Comparison of ENCODE assay signal across 21 cellular contexts in the genomic region with DNA sequence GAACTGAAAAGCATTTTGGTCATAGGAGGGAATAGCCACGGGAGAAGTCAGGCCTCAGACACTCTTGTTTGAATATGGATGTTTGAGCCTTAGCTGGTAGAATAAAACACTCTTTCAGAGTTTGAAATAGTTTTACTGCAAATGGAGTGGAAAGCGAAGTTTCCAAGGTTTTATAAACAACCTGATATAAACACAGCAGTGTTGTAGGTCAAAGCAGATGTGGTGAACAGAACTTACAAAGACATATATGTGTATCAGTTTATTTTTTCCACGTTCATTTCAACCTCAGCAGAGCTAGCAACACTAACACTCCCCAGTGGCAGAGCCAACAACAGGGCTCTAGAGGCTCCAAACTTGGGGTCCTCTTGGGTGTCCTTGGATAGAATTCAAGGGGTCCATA.
DNase-seq lines count a peak whose midpoint lies in the region; ATAC-seq, FAIRE-seq and TF ChIP-seq lines count a peak whose summit lies in the region.
"Had no signal": no experiment of that assay in that cellular context is flagged by ENCODE, and none has a peak within 500 bp of the region (broad histone marks: within the 10 kb centered on the region; RNA-seq: fewer than 3 reads in every experiment).

No MANE protein-coding gene starts in this region.

- no peak overlapping the region for H3K9ac ChIP-seq in kidney (ENCODE audit: low read length in 2 of 2)
- H3K9ac ChIP-seq: parathyroid adenoma had no signal

- H3K9me3 ChIP-seq in AG04450 (ENCODE audit: control insufficient read depth, insufficient read depth, low read length) (no peaks in the 10 kb centered on the region), kidney (ENCODE audit: control insufficient read depth in 1 of 2, low read length in 2 of 2) (no peaks in the 10 kb centered on the region)

- no peak for DNase-seq in AG04450 (ENCODE audit: low read depth, low spot score)
- peak; percentile 32 for DNase-seq in choroid plexus epithelial cell (ENCODE audit: low read depth)
- no peak for DNase-seq in kidney
- no peak for DNase-seq in progenitor cell of endocrine pancreas (ENCODE audit: low spot score, unreplicated experiment)
- DNase-seq in SHP77 (lab: John Stamatoyannopoulos, UW): no peak
- DNase-seq in activated CD8-positive, alpha-beta memory T cell treated with anti-CD3 and anti-CD28 coated beads, Interleukin-2, amount 50 U/mL, for 4 hours: no peak
- DNase-seq: activated B cell treated with CpG ODN at 0.5 μM for 24 hours; activated CD8-positive, alpha-beta memory T cell treated with anti-CD3 and anti-CD28 coated beads for 24 hours; cortex of kidney; DMS53; GOT3; immature natural killer cell; NCI-H2107; NCI-H524 treated with DMSO at 0.1 percent for 48 hours; SHP77 treated with DMSO at 0.1 percent for 48 hours; T-helper 17 cell had no signal

- peak overlapping the region; percentile 58 for H3K27ac ChIP-seq in AG04450 (ENCODE audit: low read depth, low read length)
- H3K27ac ChIP-seq in kidney (ENCODE audit: low read depth in 2 of 2, low read length in 2 of 2): peak overlapping the region; percentile 12 to 75

- POLR2A ChIA-PET in AG04450 (lab: Yijun Ruan, JAX): interaction anchor here (1.3 to 2.7 kb wide), 4 partner anchors 24 to 90 kb away, joined by 3 to 14 read pairs (median 6); a partner anchor contains a TSS

- no peak for ATAC-seq in activated CD4-positive, CD25-positive, alpha-beta regulatory T cell treated with anti-CD3 and anti-CD28 coated beads, Interleukin-2, amount 50 U/mL, for 24 hours
- no peak for ATAC-seq in GM21360 (IDR thresholded peaks at IDR 0.05; ENCODE audit: unreplicated experiment)
- ATAC-seq: K562, T-helper 17 cell had no signal

- peaks cover 13 to 14% of the 10 kb centered on the region in 2 donors for H3K36me3 ChIP-seq in kidney (ENCODE audit: control insufficient read depth in 1 of 2, insufficient read depth in 2 of 2, low read length in 2 of 2)

- H3K27me3 Mint-ChIP-seq in progenitor cell of endocrine pancreas: no peaks in the 10 kb centered on the region
- H3K27me3 Mint-ChIP-seq: activated B cell treated with CpG ODN at 0.5 μM for 24 hours had no signal

- no peak for TF ChIP-seq CTCF in AG04450 (IDR thresholded peaks at IDR 0.05; ENCODE audit: low read depth, low read length)
- TF ChIP-seq CTCF in choroid plexus epithelial cell (conservative IDR thresholded peaks at IDR 0.05; ENCODE audit: low read depth, low read length): no peak
- TF ChIP-seq CTCF in kidney (IDR thresholded peaks at IDR 0.05; ENCODE audit: borderline replicate concordance, extremely low read depth, insufficient read depth): no peak
- TF ChIP-seq CTCF in progenitor cell of endocrine pancreas (IDR thresholded peaks at IDR 0.05; ENCODE audit: unreplicated experiment): no peak

- no peak for FAIRE-seq in kidney (lab: Jason Lieb, UNC)
- FAIRE-seq: K562 had no signal

- H3K36me3 Mint-ChIP-seq in progenitor cell of endocrine pancreas (ENCODE audit: insufficient read depth): peaks cover 16% of the 10 kb centered on the region
- H3K36me3 Mint-ChIP-seq: immature natural killer cell had no signal

- H3K4me1 Mint-ChIP-seq in progenitor cell of endocrine pancreas (ENCODE audit: low read depth): peaks cover 10% of the 10 kb centered on the region
- H3K4me1 Mint-ChIP-seq: activated B cell treated with CpG ODN at 0.5 μM for 24 hours, CD14-positive monocyte, immature natural killer cell, T-helper 17 cell had no signal

- H3K9me3 Mint-ChIP-seq in progenitor cell of endocrine pancreas (ENCODE audit: low read depth): no peaks in the 10 kb centered on the region
- H3K9me3 Mint-ChIP-seq: activated B cell treated with CpG ODN at 0.5 μM for 24 hours, CD14-positive monocyte had no signal

- H3K27ac Mint-ChIP-seq in progenitor cell of endocrine pancreas: peak overlapping the region; percentile 31
- H3K27ac Mint-ChIP-seq: activated B cell treated with CpG ODN at 0.5 μM for 24 hours, immature natural killer cell, T-helper 17 cell had no signal

- CTCF ChIA-PET in AG04450 (lab: Charles Lee): interaction anchor here (0.8 to 3.1 kb wide), 5 partner anchors 23 to 203 kb away, joined by 3 to 19 read pairs (median 7); no protein-coding TSS in a partner anchor

- intact Hi-C loops in kidney (cut with DNase I): no loop called here

- H3K27me3 ChIP-seq in AG04450 (ENCODE audit: control insufficient read depth, insufficient read depth, low read length): no peaks in the 10 kb centered on the region

- H3K4me3 Mint-ChIP-seq in progenitor cell of endocrine pancreas (ENCODE audit: low read depth): no peak overlapping the region
- H3K4me3 Mint-ChIP-seq: activated B cell treated with CpG ODN at 0.5 μM for 24 hours, CD14-positive monocyte, immature natural killer cell, T-helper 17 cell had no signal

- H3K4me1 ChIP-seq in kidney (ENCODE audit: control insufficient read depth in 1 of 2, insufficient read depth in 1 of 2, low read depth in 1 of 2, low read length in 2 of 2): peaks cover 9 to 19% of the 10 kb centered on the region in 2 donors

- H3K4me3 ChIP-seq in AG04450 (ENCODE audit: low read depth, low read length) (no peak overlapping the region), choroid plexus epithelial cell (ENCODE audit: low read depth, low read length) (no peak overlapping the region), kidney (ENCODE audit: low read length in 2 of 2) (no peak overlapping the region)
- H3K4me3 ChIP-seq: K562 had no signal
